15 cellular contexts compared by ENCODE assay signal in genomic region chr10:118792501-118792900, GRCh38. TPM values are rescaled to one million over a fixed set of nuclear protein-coding genes. Genes with fewer than 3 reads are reported as not detected.
DNase-seq lines count a peak whose midpoint lies in the region; ATAC-seq and TF ChIP-seq lines count a peak whose summit lies in the region.
"Had no signal": no experiment of that assay in that cellular context is flagged by ENCODE, and none has a peak within 500 bp of the region (broad histone marks: within the 10 kb centered on the region; RNA-seq: fewer than 3 reads in every experiment).

No MANE protein-coding gene starts in this region.

- peak; percentile 56 for DNase-seq in GDM1 (lab: John Stamatoyannopoulos, UW)
- DNase-seq in Panc1 (ENCODE audit: low read depth, low spot score), result no peak
- DNase-seq in fibroblast of pulmonary artery (ENCODE audit: low read depth), result peak; percentile 9
- DNase-seq in naive thymus-derived CD4-positive, alpha-beta T cell, result no peak
- no peak for DNase-seq in NCI-H345 (lab: John Stamatoyannopoulos, UW)
- DNase-seq in ureter (ENCODE audit: low spot score), result no peak
- no peak for DNase-seq in suprapubic skin (ENCODE audit: low spot score in 2 of 2)
- no peak for DNase-seq in dedifferentiated amniotic fluid mesenchymal stem cell (ENCODE audit: extremely low spot score)
- DNase-seq: activated CD4-positive, alpha-beta T cell treated with anti-CD3 and anti-CD28 coated beads, Interleukin-2, amount 10 ng/mL, durations not matched to agents 24 days and 14 days; activated naive CD4-positive, alpha-beta T cell treated with anti-CD3 and anti-CD28 coated beads, Interleukin-2, amount 10 ng/mL, durations not matched to agents 7 days and 5 days; stimulated activated CD4-positive, alpha-beta T cell treated with anti-CD3 and anti-CD28 coated beads, Interleukin-4, amount 100 ng/mL, for 24 hours had no signal

- H3K4me1 ChIP-seq in Panc1 (ENCODE audit: control insufficient read depth, insufficient read depth, low read length) (no peaks in the 10 kb centered on the region), suprapubic skin (peaks cover 10% of the 10 kb centered on the region)
- no peaks in the 10 kb centered on the region for H3K4me1 ChIP-seq in naive thymus-derived CD4-positive, alpha-beta T cell (ENCODE audit: control insufficient read depth in 2 of 2, insufficient read depth in 2 of 2, low read length in 2 of 2)
- H3K4me1 ChIP-seq: SJSA1 had no signal

- H3K27me3 ChIP-seq in Panc1 (ENCODE audit: control insufficient read depth, insufficient read depth, low read length) (no peaks in the 10 kb centered on the region), suprapubic skin (no peaks in the 10 kb centered on the region)
- no peaks in the 10 kb centered on the region for H3K27me3 ChIP-seq in naive thymus-derived CD4-positive, alpha-beta T cell (ENCODE audit: control insufficient read depth in 2 of 2, insufficient read depth in 2 of 2, low read length in 2 of 2)
- H3K27me3 ChIP-seq: BLaER1, dorsolateral prefrontal cortex had no signal

- intact Hi-C loops in Panc1 (cut with micrococcal nuclease; ENCODE audit: unreplicated experiment), result no loop called here
- intact Hi-C loops in naive thymus-derived CD4-positive, alpha-beta T cell (cut with micrococcal nuclease), result no loop called here

- no peaks in the 10 kb centered on the region for H3K36me3 ChIP-seq in Panc1 (ENCODE audit: control insufficient read depth, insufficient read depth, low read length)
- H3K36me3 ChIP-seq in naive thymus-derived CD4-positive, alpha-beta T cell (ENCODE audit: control insufficient read depth in 2 of 3, insufficient read depth in 3 of 3, low read length in 3 of 3), result no peaks in the 10 kb centered on the region
- H3K36me3 ChIP-seq in suprapubic skin, result no peaks in the 10 kb centered on the region
- H3K36me3 ChIP-seq: BLaER1, SJSA1 had no signal

- no TSS peak for BruUV-seq in Panc1 (replicated peaks; lab: Mats Ljungman, UMichigan)

- peaks cover 0 to 2% (median 0%) of the 10 kb centered on the region in 7 donors for H3K4me1 Mint-ChIP-seq in naive thymus-derived CD4-positive, alpha-beta T cell
- H3K4me1 Mint-ChIP-seq: activated CD4-positive, alpha-beta T cell treated with anti-CD3 and anti-CD28 coated beads, Interleukin-2, amount 10 ng/mL, durations not matched to agents 24 days and 14 days; activated naive CD4-positive, alpha-beta T cell treated with anti-CD3 and anti-CD28 coated beads, Interleukin-2, amount 10 ng/mL, durations not matched to agents 7 days and 5 days had no signal

- H3K27ac ChIP-seq in Panc1 (ENCODE audit: low read length) (no peak overlapping the region), suprapubic skin (no peak overlapping the region)
- H3K27ac ChIP-seq in naive thymus-derived CD4-positive, alpha-beta T cell (ENCODE audit: low read depth, low read length), result no peak overlapping the region
- H3K27ac ChIP-seq: BLaER1, KMS-11, SJSA1 had no signal

- TF ChIP-seq POLR2A in suprapubic skin (IDR thresholded peaks at IDR 0.05), result no peak

- in situ Hi-C loops in Panc1 (cut with HindIII; ENCODE audit: low pct_unique_long_range_greater_than_20kb, low sequenced_read_pairs), result no loop called here

- POLR2A ChIA-PET in Panc1 (lab: Charles Lee), result interaction anchor here (0.7 kb wide), 1 partner anchor 28 kb away, joined by 6 read pairs; no protein-coding TSS in a partner anchor
- POLR2A ChIA-PET in naive thymus-derived CD4-positive, alpha-beta T cell (lab: Charles Lee), result no interaction called here

- H3K9me3 Mint-ChIP-seq in naive thymus-derived CD4-positive, alpha-beta T cell, result peaks cover 0 to 10% (median 3%) of the 10 kb centered on the region in 11 donors
- H3K9me3 Mint-ChIP-seq: activated naive CD4-positive, alpha-beta T cell treated with anti-CD3 and anti-CD28 coated beads, Interleukin-2, amount 10 ng/mL, durations not matched to agents 7 days and 5 days had no signal

- H3K4me3 Mint-ChIP-seq in naive thymus-derived CD4-positive, alpha-beta T cell, result no peak overlapping the region
- H3K4me3 Mint-ChIP-seq: activated CD4-positive, alpha-beta T cell treated with anti-CD3 and anti-CD28 coated beads, Interleukin-2, amount 10 ng/mL, durations not matched to agents 24 days and 14 days; activated naive CD4-positive, alpha-beta T cell treated with anti-CD3 and anti-CD28 coated beads, Interleukin-2, amount 10 ng/mL, durations not matched to agents 7 days and 5 days had no signal

- H3K27ac Mint-ChIP-seq in naive thymus-derived CD4-positive, alpha-beta T cell, result no peak overlapping the region
- H3K27ac Mint-ChIP-seq: activated CD4-positive, alpha-beta T cell treated with anti-CD3 and anti-CD28 coated beads, Interleukin-2, amount 10 ng/mL, durations not matched to agents 24 days and 14 days; activated naive CD4-positive, alpha-beta T cell treated with anti-CD3 and anti-CD28 coated beads, Interleukin-2, amount 10 ng/mL, durations not matched to agents 7 days and 5 days had no signal

- no peak for TF ChIP-seq EP300 in suprapubic skin (IDR thresholded peaks at IDR 0.05)

- CTCF ChIA-PET in Panc1 (lab: Charles Lee), result interaction anchor here (1.0 kb wide), 1 partner anchor 12 kb away, joined by 6 read pairs; no protein-coding TSS in a partner anchor
- CTCF ChIA-PET in naive thymus-derived CD4-positive, alpha-beta T cell (lab: Charles Lee), result no interaction called here

- H3K4me3 ChIP-seq in Panc1 (ENCODE audit: low read depth in 2 of 2, low read length in 2 of 2), result no peak overlapping the region
- H3K4me3 ChIP-seq in fibroblast of pulmonary artery (replicated peaks; ENCODE audit: low read depth, low read length), result no peak overlapping the region
- H3K4me3 ChIP-seq in naive thymus-derived CD4-positive, alpha-beta T cell (ENCODE audit: low read length), result no peak overlapping the region
- H3K4me3 ChIP-seq in suprapubic skin, result no peak overlapping the region
- H3K4me3 ChIP-seq: BLaER1, dorsolateral prefrontal cortex, SJSA1 had no signal

- H3K36me3 Mint-ChIP-seq in naive thymus-derived CD4-positive, alpha-beta T cell, result no peaks in the 10 kb centered on the region
- H3K36me3 Mint-ChIP-seq: activated naive CD4-positive, alpha-beta T cell treated with anti-CD3 and anti-CD28 coated beads, Interleukin-2, amount 10 ng/mL, durations not matched to agents 7 days and 5 days had no signal

- WGBS in suprapubic skin, result 42% methylated on average over 1 of the region's 1 CpG

- peaks cover 0 to 29% (median 8%) of the 10 kb centered on the region in 5 donors for H3K27me3 Mint-ChIP-seq in naive thymus-derived CD4-positive, alpha-beta T cell

- H3K9me3 ChIP-seq in Panc1 (ENCODE audit: control insufficient read depth, insufficient read depth, low read depth, low read length) (no peaks in the 10 kb centered on the region), suprapubic skin (no peaks in the 10 kb centered on the region)
- H3K9me3 ChIP-seq in naive thymus-derived CD4-positive, alpha-beta T cell (ENCODE audit: control insufficient read depth in 2 of 3, low read length in 3 of 3), result no peaks in the 10 kb centered on the region
- H3K9me3 ChIP-seq: SJSA1 had no signal

- no peak for TF ChIP-seq CTCF in Panc1 (IDR thresholded peaks at IDR 0.05)
- TF ChIP-seq CTCF in fibroblast of pulmonary artery (IDR thresholded peaks at IDR 0.05; ENCODE audit: low read length, missing control alignments), result no peak
- TF ChIP-seq CTCF in suprapubic skin (IDR thresholded peaks at IDR 0.05), result no peak

- ATAC-seq in Panc1, result peak; percentile 56; the same call in 1 of the 2 replicates
- peak; percentile 87 for ATAC-seq in naive thymus-derived CD4-positive, alpha-beta T cell

RNA-seq across cellular contexts. Expression of gene CACUL1, which starts 37.7 kb away (rescaled TPM):
- total RNA-seq in Panc1 (2021; ENCODE audit: unreplicated experiment) (44.1 TPM), ureter (66.0 TPM), suprapubic skin (10 to 100 TPM; 21.9 to 41.6 (median 25.2) TPM)
- 12.1 TPM for polyA plus RNA-seq in Panc1 (2012; ENCODE audit: insufficient read length)
- total RNA-seq in naive thymus-derived CD4-positive, alpha-beta T cell, result 10 to 100 TPM; 28.0 to 66.6 (median 34.3) TPM
- polyA plus RNA-seq in naive thymus-derived CD4-positive, alpha-beta T cell, result 10 to 100 TPM; 20.0 to 24.1 TPM

Comparison
In these comparisons a context has a peak if more than half of its experiments do, and no peak if none do; other contexts are left out.
1. DNase-seq: peak in GDM1 (single experiment) and fibroblast of pulmonary artery (single experiment); none in Panc1 (single experiment), naive thymus-derived CD4-positive, alpha-beta T cell (0 of 9), NCI-H345 (single experiment), ureter (single experiment), suprapubic skin (0 of 2) and dedifferentiated amniotic fluid mesenchymal stem cell (single experiment).